In genomic region chr9:69180670-69181069, GRCh38 we compare ENCODE assay signal across 7 cellular contexts. TPM values are rescaled to one million over a fixed set of nuclear protein-coding genes. Genes with fewer than 3 reads are reported as not detected.
DNase-seq lines count a peak whose midpoint lies in the region; ATAC-seq, FAIRE-seq and TF ChIP-seq lines count a peak whose summit lies in the region.

No MANE protein-coding gene starts in this region.

- H3K27ac ChIP-seq in suprapubic skin = peak overlapping the region; percentile 63

- no peaks in the 10 kb centered on the region for H3K9me3 ChIP-seq in suprapubic skin

- H3K4me1 ChIP-seq in suprapubic skin = peaks cover 56% of the 10 kb centered on the region

- TF ChIP-seq CTCF in astrocyte of the spinal cord (IDR thresholded peaks at IDR 0.05; ENCODE audit: low read depth, low read length) (no peak), suprapubic skin (IDR thresholded peaks at IDR 0.05) (no peak)

- no peaks in the 10 kb centered on the region for H3K36me3 ChIP-seq in suprapubic skin

- no peaks in the 10 kb centered on the region for H3K27me3 ChIP-seq in suprapubic skin

- ATAC-seq in left colon (peak; percentile 80), GM21576 (IDR thresholded peaks at IDR 0.05; ENCODE audit: unreplicated experiment) (no peak)

- DNase-seq in H54 (ENCODE audit: insufficient read length, low spot score) (peak; percentile 92), RPMI7951 (ENCODE audit: low read depth) (peak; percentile 96), astrocyte of the spinal cord (ENCODE audit: low read depth, low spot score) (peak; percentile 96), left colon (peak in 1 of 2 donors; percentile 51), suprapubic skin (ENCODE audit: low spot score in 2 of 2) (no peak), NCI-H1048 (lab: John Stamatoyannopoulos, UW) (no peak)

- intact Hi-C loops in left colon (cut with DNase I, micrococcal nuclease) = no loop called here

- FAIRE-seq in H54 (lab: Jason Lieb, UNC) = peak; percentile 100

- H3K4me3 ChIP-seq in astrocyte of the spinal cord (ENCODE audit: low read depth, low read length) = no peak overlapping the region
- H3K4me3 ChIP-seq in suprapubic skin = no peak overlapping the region

- in situ Hi-C loops in astrocyte of the spinal cord (cut with HindIII; ENCODE audit: low sequenced_read_pairs) = no loop called here

- no peak for TF ChIP-seq EP300 in suprapubic skin (IDR thresholded peaks at IDR 0.05)

- TF ChIP-seq POLR2A in H54 (IDR thresholded peaks at IDR 0.05; ENCODE audit: low read depth, low read length) (no peak), suprapubic skin (IDR thresholded peaks at IDR 0.05) (no peak)

- WGBS in suprapubic skin = 16% methylated on average over 2 of the region's 2 CpGs

RNA-seq across cellular contexts. Expression of gene TJP2, which starts 6.6 kb away (rescaled TPM):
- 18.3 and 19.3 TPM in 2 replicates for total RNA-seq in RPMI7951 (2014; rRNA removed; shearing (Covaris generic))
- total RNA-seq in left colon (100 to 1,000 TPM; 129 to 131 TPM), suprapubic skin (100 to 1,000 TPM in 3 of 4 donors, 10 to 100 TPM in 1; 96.3 to 240 (median 117) TPM)

Comparison
In these comparisons a context has a peak if more than half of its experiments do, and no peak if none do; other contexts are left out.
1. DNase-seq: peak in H54 (single experiment), RPMI7951 (single experiment) and astrocyte of the spinal cord (single experiment); none in suprapubic skin (0 of 2) and NCI-H1048 (single experiment).